9 cellular contexts compared by ENCODE assay signal in genomic region chr17:78174332-78174869, GRCh38. TPM values are rescaled to one million over a fixed set of nuclear protein-coding genes. Genes with fewer than 3 reads are reported as not detected.
DNase-seq lines count a peak whose midpoint lies in the region; ATAC-seq and TF ChIP-seq lines count a peak whose summit lies in the region.
"Had no signal": no experiment of that assay in that cellular context is flagged by ENCODE, and none has a peak within 500 bp of the region (broad histone marks: within the 10 kb centered on the region; RNA-seq: fewer than 3 reads in every experiment).

No MANE protein-coding gene starts in this region.

- intact Hi-C loops in ascending aorta (cut with DNase I) (loop anchor here (1.0 to 10.0 kb wide), 4 partner anchors 77 to 1030 kb away; partner anchors contain the start of gene SEC14L1), right lobe of liver (cut with DNase I) (loop anchor here (5.0 to 10.0 kb wide), 3 partner anchors 62 to 80 kb away; no protein-coding TSS in a partner anchor), thyroid gland (cut with DNase I) (loop anchor here (2.0 to 5.0 kb wide), 2 partner anchors 47 to 62 kb away; partner anchors contain the start of gene TMC6)

- TF ChIP-seq CTCF in ascending aorta (IDR thresholded peaks at IDR 0.05) (peak; percentile 66 to 85 (median 81)), right lobe of liver (IDR thresholded peaks at IDR 0.05) (peak; percentile 56 to 91 (median 68)), thyroid gland (IDR thresholded peaks at IDR 0.05) (peak in 5 of 6 experiments; percentile 21 to 92 (median 80))

- no peaks in the 10 kb centered on the region for H3K9me3 Mint-ChIP-seq in T-helper 1 cell treated with Interleukin-12 subunit alpha and Interleukin-12 subunit beta and Interleukin-4 antibody, amounts not matched to agents 30 μg/mL and 1 μg/mL, for 36 hours
- H3K9me3 Mint-ChIP-seq in T-cell: no peaks in the 10 kb centered on the region

- H3K4me3 Mint-ChIP-seq in T-helper 1 cell treated with Interleukin-12 subunit alpha and Interleukin-12 subunit beta and Interleukin-4 antibody, amounts not matched to agents 30 μg/mL and 1 μg/mL, for 36 hours: no peak overlapping the region
- peak overlapping the region in 1 of 3 donors; percentile 66 for H3K4me3 Mint-ChIP-seq in T-cell

- H3K27me3 ChIP-seq in ascending aorta: no peaks in the 10 kb centered on the region
- H3K27me3 ChIP-seq in right lobe of liver: no peaks in the 10 kb centered on the region
- H3K27me3 ChIP-seq in thyroid gland: no peaks in the 10 kb centered on the region

- peak overlapping the region; percentile 81 to 89 for H3K27ac ChIP-seq in ascending aorta
- peak overlapping the region; percentile 61 to 77 (median 75) for H3K27ac ChIP-seq in right lobe of liver
- H3K27ac ChIP-seq in thyroid gland: peak overlapping the region; percentile 68 to 75 (median 74)

- no peak overlapping the region for H3K4me3 ChIP-seq in ascending aorta
- H3K4me3 ChIP-seq in right lobe of liver: peak overlapping the region in 2 of 3 donors; percentile 33 to 43
- H3K4me3 ChIP-seq in thyroid gland (replicated peaks in 1 of 3): no peak overlapping the region

- peaks cover 9 to 12% of the 10 kb centered on the region in 2 donors for H3K36me3 ChIP-seq in ascending aorta
- H3K36me3 ChIP-seq in right lobe of liver: peaks cover 0 to 9% (median 4%) of the 10 kb centered on the region in 4 donors
- H3K36me3 ChIP-seq in thyroid gland: peaks cover 0 to 17% of the 10 kb centered on the region in 2 donors

- H3K36me3 Mint-ChIP-seq in T-helper 1 cell treated with Interleukin-12 subunit alpha and Interleukin-12 subunit beta and Interleukin-4 antibody, amounts not matched to agents 30 μg/mL and 1 μg/mL, for 36 hours (ENCODE audit: low read depth): peaks cover 29% of the 10 kb centered on the region
- peaks cover 4% of the 10 kb centered on the region for H3K36me3 Mint-ChIP-seq in T-cell

- peaks cover 47% of the 10 kb centered on the region for H3K4me1 Mint-ChIP-seq in T-helper 1 cell treated with Interleukin-12 subunit alpha and Interleukin-12 subunit beta and Interleukin-4 antibody, amounts not matched to agents 30 μg/mL and 1 μg/mL, for 36 hours (ENCODE audit: low read depth)
- H3K4me1 Mint-ChIP-seq in T-cell: peaks cover 50 to 70% (median 66%) of the 10 kb centered on the region in 3 donors

- H3K9me3 ChIP-seq in ascending aorta (no peaks in the 10 kb centered on the region), right lobe of liver (no peaks in the 10 kb centered on the region), thyroid gland (no peaks in the 10 kb centered on the region)

- no peak for DNase-seq in T-helper 1 cell
- peak; percentile 58 to 93 for DNase-seq in ascending aorta (ENCODE audit: low spot score in 2 of 2)
- DNase-seq in right lobe of liver: peak; percentile 93 to 95 (median 95)
- peak; percentile 95 for DNase-seq in thyroid gland
- no peak for DNase-seq in T-cell

- TF ChIP-seq POLR2A in right lobe of liver (IDR thresholded peaks at IDR 0.05) (peak; percentile 70), thyroid gland (IDR thresholded peaks at IDR 0.05) (peak in 1 of 2 donors; percentile 46)

- POLR2A ChIA-PET in T-cell (lab: Charles Lee): interaction anchor here in 1 of 2 donors (0.5 kb wide), 1 partner anchor 83 kb away, joined by 3 read pairs; no protein-coding TSS in a partner anchor

- peak; percentile 85 to 90 (median 87) for ATAC-seq in right lobe of liver
- ATAC-seq in GM18520 (IDR thresholded peaks at IDR 0.05; ENCODE audit: unreplicated experiment): no peak
- no peak for ATAC-seq in GM19467 (IDR thresholded peaks at IDR 0.05; ENCODE audit: unreplicated experiment)
- no peak for ATAC-seq in T-cell (replicated peaks in 1 of 4)

- peak overlapping the region; percentile 92 for H3K27ac Mint-ChIP-seq in T-helper 1 cell treated with Interleukin-12 subunit alpha and Interleukin-12 subunit beta and Interleukin-4 antibody, amounts not matched to agents 30 μg/mL and 1 μg/mL, for 36 hours
- H3K27ac Mint-ChIP-seq in T-cell: peak overlapping the region in 1 of 2 donors; percentile 91

- CTCF ChIA-PET in T-cell (lab: Charles Lee): no interaction called here

- H3K4me1 ChIP-seq in ascending aorta: peaks cover 8 to 65% of the 10 kb centered on the region in 2 donors
- peaks cover 0 to 38% (median 17%) of the 10 kb centered on the region in 4 donors for H3K4me1 ChIP-seq in right lobe of liver
- peaks cover 23 to 46% of the 10 kb centered on the region in 2 donors for H3K4me1 ChIP-seq in thyroid gland

- no peaks in the 10 kb centered on the region for H3K27me3 Mint-ChIP-seq in T-helper 1 cell treated with Interleukin-12 subunit alpha and Interleukin-12 subunit beta and Interleukin-4 antibody, amounts not matched to agents 30 μg/mL and 1 μg/mL, for 36 hours (ENCODE audit: low read depth)
- no peaks in the 10 kb centered on the region for H3K27me3 Mint-ChIP-seq in T-cell

- 19% methylated on average over 3 of the region's 15 CpGs for WGBS in right lobe of liver (ENCODE audit: insufficient coverage, low coverage, low lambda C conversion rate, missing lambda C conversion rate)
- WGBS in thyroid gland, 2 donors: 32% methylated on average over 8 to 10 of the region's 15 CpGs

RNA-seq across cellular contexts. Expression of gene SYNGR2, which starts 6.0 kb away (rescaled TPM):
- total RNA-seq in ascending aorta: 115 TPM
- total RNA-seq in right lobe of liver: 10 to 100 TPM; 43.3 to 55.8 (median 50.4) TPM
- total RNA-seq in thyroid gland: 10 to 100 TPM; 47.9 to 83.8 (median 70.7) TPM
- total RNA-seq in T-cell: 10 to 100 TPM; 56.0 to 86.3 (median 74.6) TPM

RNA-seq across cellular contexts. Expression of gene TK1, which starts 12.5 kb away (rescaled TPM):
- not detected for total RNA-seq in ascending aorta
- total RNA-seq in right lobe of liver: 1 to 10 TPM; 2.1 to 8.3 (median 4.7) TPM
- total RNA-seq in thyroid gland: 1 to 10 TPM; 1.1 to 2.7 (median 1.9) TPM
- 1 to 10 TPM; 1.6 to 3.3 (median 2.2) TPM for total RNA-seq in T-cell

RNA-seq across cellular contexts. Expression of gene AFMID, which starts 12.8 kb away (rescaled TPM):
- 107 TPM for total RNA-seq in ascending aorta
- total RNA-seq in right lobe of liver: 100 to 1,000 TPM in 5 of 6 experiments, 10 to 100 TPM in 1; 96.6 to 156 (median 142) TPM
- 10 to 100 TPM; 21.3 to 36.9 (median 33.5) TPM for total RNA-seq in thyroid gland
- 1 to 10 TPM; 2.3 to 5.9 (median 3.4) TPM for total RNA-seq in T-cell

RNA-seq across cellular contexts. Expression of gene C17orf99, which starts 28.2 kb away (rescaled TPM):
- total RNA-seq in ascending aorta (not detected), right lobe of liver (not detected), thyroid gland (not detected), T-cell (under 1 TPM in 1 of 5 donors, not detected in 4; 0.73 TPM)
- total RNA-seq: RPMI7951 had no signal

RNA-seq across cellular contexts. Expression of gene BIRC5, which starts 39.7 kb away (rescaled TPM):
- total RNA-seq in ascending aorta (0.11 TPM), right lobe of liver (1 to 10 TPM in 4 of 6 experiments, under 1 TPM in 2; 0.57 to 2.0 (median 1.4) TPM), thyroid gland (under 1 TPM in 3 of 4 donors, not detected in 1; 0.11 to 0.83 (median 0.13) TPM), T-cell (1 to 10 TPM in 3 of 5 donors, under 1 TPM in 2; 0.67 to 1.9 (median 1.3) TPM)

Comparison
In these comparisons a context has a peak if more than half of its experiments do, and no peak if none do; other contexts are left out.
1. DNase-seq: peak in ascending aorta (2 of 2), right lobe of liver (3 of 3) and thyroid gland (2 of 2); none in T-helper 1 cell (0 of 5) and T-cell (0 of 34).
2. H3K4me3 ChIP-seq: peak in right lobe of liver (2 of 3); none in ascending aorta (0 of 2) and thyroid gland (0 of 3).
3. ATAC-seq: peak in right lobe of liver (4 of 4); none in GM18520 (single experiment), GM19467 (single experiment) and T-cell (0 of 4).
4. Peak in every context shown above with its lines, with median percentiles within 50 percentile points of each other: H3K27ac ChIP-seq and CTCF ChIP-seq.